26 cellular contexts compared by ENCODE assay signal in genomic region chr7:148275359-148275890, GRCh38.
"Had no signal": no experiment of that assay in that cellular context is flagged by ENCODE, and none has a peak within 500 bp of the region (broad histone marks: within the 10 kb centered on the region; RNA-seq: fewer than 3 reads in every experiment).

No MANE protein-coding gene starts in this region.

- DNase-seq: activated CD4-positive, alpha-beta T cell treated with anti-CD3 and anti-CD28 coated beads, Interleukin-2, amount 10 ng/mL, durations not matched to agents 7 days and 5 days; activated CD4-positive, alpha-beta T cell treated with anti-CD3 and anti-CD28 coated beads, Interleukin-2, amount 50 U/mL, for 48 hours; activated CD8-positive, alpha-beta T cell treated with anti-CD3 and anti-CD28 coated beads, Interleukin-2, amount 10 ng/mL, durations not matched to agents 7 days and 5 days; activated gamma-delta T cell treated with Interleukin-2 at 50 U/mL for 16 hours; activated naive CD4-positive, alpha-beta T cell treated with anti-CD3 and anti-CD28 coated beads, Interleukin-2, amount 10 ng/mL, durations not matched to agents 7 days and 5 days; activated naive CD8-positive, alpha-beta T cell treated with anti-CD3 and anti-CD28 coated beads for 36 hours; activated T-cell treated with anti-CD3 and anti-CD28 coated beads, Interleukin-2, amount 50 U/mL, for 4 hours; amniotic stem cell; aorta; KG1; NCI-H1105; NCI-H1417 treated with DMSO at 0.1 percent for 48 hours; NCI-H187 treated with DMSO at 0.1 percent for 48 hours; NCI-H2081; NCI-H2171 treated with DMSO at 0.1 percent for 48 hours; NCI-H2227 treated with DMSO at 0.1 percent for 48 hours; NCI-H524 treated with DMSO at 0.1 percent for 48 hours; SHP77; SJCRH30 had no signal

- H3K4me3 ChIP-seq: cardiac muscle cell, SJCRH30, SK-N-MC had no signal

- ATAC-seq: activated CD8-positive, alpha-beta T cell treated with anti-CD3 and anti-CD28 coated beads, Interleukin-2, amount 10 ng/mL, durations not matched to agents 7 days and 5 days; activated T-cell treated with anti-CD3 and anti-CD28 coated beads, Interleukin-2, amount 50 U/mL, for 4 hours; Panc1 had no signal

- H3K36me3 Mint-ChIP-seq: activated naive CD4-positive, alpha-beta T cell treated with anti-CD3 and anti-CD28 coated beads, Interleukin-2, amount 10 ng/mL, durations not matched to agents 7 days and 5 days; activated naive CD8-positive, alpha-beta T cell treated with anti-CD3 and anti-CD28 coated beads for 36 hours had no signal

- H3K4me3 Mint-ChIP-seq: activated CD4-positive, alpha-beta T cell treated with anti-CD3 and anti-CD28 coated beads, Interleukin-2, amount 10 ng/mL, durations not matched to agents 7 days and 5 days; activated CD8-positive, alpha-beta T cell treated with anti-CD3 and anti-CD28 coated beads, Interleukin-2, amount 10 ng/mL, durations not matched to agents 7 days and 5 days; activated naive CD4-positive, alpha-beta T cell treated with anti-CD3 and anti-CD28 coated beads, Interleukin-2, amount 10 ng/mL, durations not matched to agents 7 days and 5 days; activated naive CD8-positive, alpha-beta T cell treated with anti-CD3 and anti-CD28 coated beads for 36 hours; activated T-cell treated with anti-CD3 and anti-CD28 coated beads, Interleukin-2, amount 50 U/mL, for 4 hours; activated T-helper 1 cell treated with anti-CD3 and anti-CD28 coated beads, Interleukin-12 subunit alpha, Interleukin-12 subunit beta, Interleukin-2, Interleukin-4 antibody, amounts not matched to agents 30 ng/mL and 10 ng/mL and 1 ng/mL, durations not matched to agents 14 hours and 24 hours and 36 hours; central memory CD8-positive, alpha-beta T cell; T-helper 2 cell treated with Interferon-gamma antibody and Interleukin-4, amounts not matched to agents 5 μg/mL and 100 μg/mL, for 36 hours had no signal

- H3K4me1 ChIP-seq: SJCRH30 had no signal

- H3K27me3 Mint-ChIP-seq: activated naive CD4-positive, alpha-beta T cell treated with anti-CD3 and anti-CD28 coated beads, Interleukin-2, amount 10 ng/mL, durations not matched to agents 7 days and 5 days had no signal

- H3K36me3 ChIP-seq: cardiac muscle cell, SJCRH30 had no signal

- H3K27me3 ChIP-seq: cardiac muscle cell had no signal

- H3K27ac ChIP-seq: cardiac muscle cell, SJCRH30, SK-N-MC had no signal

- H3K4me1 Mint-ChIP-seq: activated CD4-positive, alpha-beta T cell treated with anti-CD3 and anti-CD28 coated beads, Interleukin-2, amount 10 ng/mL, durations not matched to agents 7 days and 5 days; activated naive CD4-positive, alpha-beta T cell treated with anti-CD3 and anti-CD28 coated beads, Interleukin-2, amount 10 ng/mL, durations not matched to agents 7 days and 5 days; activated naive CD8-positive, alpha-beta T cell treated with anti-CD3 and anti-CD28 coated beads for 36 hours; central memory CD8-positive, alpha-beta T cell had no signal

- H3K9me3 Mint-ChIP-seq: activated CD4-positive, alpha-beta T cell treated with anti-CD3 and anti-CD28 coated beads, Interleukin-2, amount 10 ng/mL, durations not matched to agents 7 days and 5 days; activated naive CD4-positive, alpha-beta T cell treated with anti-CD3 and anti-CD28 coated beads, Interleukin-2, amount 10 ng/mL, durations not matched to agents 7 days and 5 days; activated naive CD8-positive, alpha-beta T cell treated with anti-CD3 and anti-CD28 coated beads for 36 hours; activated T-cell treated with anti-CD3 and anti-CD28 coated beads, Interleukin-2, amount 50 U/mL, for 4 hours; activated T-helper 1 cell treated with anti-CD3 and anti-CD28 coated beads, Interleukin-12 subunit alpha, Interleukin-12 subunit beta, Interleukin-2, Interleukin-4 antibody, amounts not matched to agents 30 ng/mL and 10 ng/mL and 1 ng/mL, durations not matched to agents 14 hours and 24 hours and 36 hours; T-helper 2 cell treated with Interferon-gamma antibody and Interleukin-4, amounts not matched to agents 5 μg/mL and 100 μg/mL, for 36 hours had no signal

- H3K9me3 ChIP-seq: SJCRH30 had no signal

- H3K27ac Mint-ChIP-seq: activated CD4-positive, alpha-beta T cell treated with anti-CD3 and anti-CD28 coated beads, Interleukin-2, amount 10 ng/mL, durations not matched to agents 7 days and 5 days; activated CD8-positive, alpha-beta T cell treated with anti-CD3 and anti-CD28 coated beads, Interleukin-2, amount 10 ng/mL, durations not matched to agents 7 days and 5 days; activated naive CD4-positive, alpha-beta T cell treated with anti-CD3 and anti-CD28 coated beads, Interleukin-2, amount 10 ng/mL, durations not matched to agents 7 days and 5 days; activated naive CD8-positive, alpha-beta T cell treated with anti-CD3 and anti-CD28 coated beads for 36 hours; activated T-helper 1 cell treated with anti-CD3 and anti-CD28 coated beads, Interleukin-12 subunit alpha, Interleukin-12 subunit beta, Interleukin-2, Interleukin-4 antibody, amounts not matched to agents 30 ng/mL and 10 ng/mL and 1 ng/mL, durations not matched to agents 14 hours and 24 hours and 36 hours; T-helper 2 cell treated with Interferon-gamma antibody and Interleukin-4, amounts not matched to agents 5 μg/mL and 100 μg/mL, for 36 hours had no signal

- FAIRE-seq: TTC549 had no signal
